Comparison of ENCODE assay signal across 2 cellular contexts in the genomic region with DNA sequence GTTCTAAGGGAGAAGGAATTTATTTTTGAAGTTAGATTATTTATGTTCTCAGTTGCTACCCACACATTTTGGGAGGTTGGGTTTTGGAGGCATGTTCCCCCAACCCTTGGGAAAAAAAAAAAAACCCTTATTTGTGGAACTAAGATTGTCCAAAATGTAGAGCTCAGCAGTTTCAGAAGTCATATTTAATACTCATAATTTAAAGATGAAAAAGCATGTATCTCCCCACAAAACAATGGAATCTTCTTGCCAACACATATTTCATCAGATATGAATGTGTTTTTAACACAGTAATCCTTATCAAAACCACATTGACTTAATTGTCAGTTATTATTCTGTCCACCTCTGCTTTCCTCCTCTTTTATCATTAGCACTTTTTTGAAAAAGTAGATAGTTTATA.
TF ChIP-seq lines count a peak whose summit lies in the region.

No MANE protein-coding gene starts in this region.

TF ChIP-seq in SK-N-SH, 30 proteins besides CTCF, POLR2A, EP300 and RAD21 (continued from another document):
- TF ChIP-seq, protein P1, sequence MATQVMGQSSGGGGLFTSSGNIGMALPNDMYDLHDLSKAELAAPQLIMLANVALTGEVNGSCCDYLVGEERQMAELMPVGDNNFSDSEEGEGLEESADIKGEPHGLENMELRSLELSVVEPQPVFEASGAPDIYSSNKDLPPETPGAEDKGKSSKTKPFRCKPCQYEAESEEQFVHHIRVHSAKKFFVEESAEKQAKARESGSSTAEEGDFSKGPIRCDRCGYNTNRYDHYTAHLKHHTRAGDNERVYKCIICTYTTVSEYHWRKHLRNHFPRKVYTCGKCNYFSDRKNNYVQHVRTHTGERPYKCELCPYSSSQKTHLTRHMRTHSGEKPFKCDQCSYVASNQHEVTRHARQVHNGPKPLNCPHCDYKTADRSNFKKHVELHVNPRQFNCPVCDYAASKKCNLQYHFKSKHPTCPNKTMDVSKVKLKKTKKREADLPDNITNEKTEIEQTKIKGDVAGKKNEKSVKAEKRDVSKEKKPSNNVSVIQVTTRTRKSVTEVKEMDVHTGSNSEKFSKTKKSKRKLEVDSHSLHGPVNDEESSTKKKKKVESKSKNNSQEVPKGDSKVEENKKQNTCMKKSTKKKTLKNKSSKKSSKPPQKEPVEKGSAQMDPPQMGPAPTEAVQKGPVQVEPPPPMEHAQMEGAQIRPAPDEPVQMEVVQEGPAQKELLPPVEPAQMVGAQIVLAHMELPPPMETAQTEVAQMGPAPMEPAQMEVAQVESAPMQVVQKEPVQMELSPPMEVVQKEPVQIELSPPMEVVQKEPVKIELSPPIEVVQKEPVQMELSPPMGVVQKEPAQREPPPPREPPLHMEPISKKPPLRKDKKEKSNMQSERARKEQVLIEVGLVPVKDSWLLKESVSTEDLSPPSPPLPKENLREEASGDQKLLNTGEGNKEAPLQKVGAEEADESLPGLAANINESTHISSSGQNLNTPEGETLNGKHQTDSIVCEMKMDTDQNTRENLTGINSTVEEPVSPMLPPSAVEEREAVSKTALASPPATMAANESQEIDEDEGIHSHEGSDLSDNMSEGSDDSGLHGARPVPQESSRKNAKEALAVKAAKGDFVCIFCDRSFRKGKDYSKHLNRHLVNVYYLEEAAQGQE (IDR thresholded peaks at IDR 0.05; ENCODE audit: low read depth, low read length), result no peak
- no peak for TF ChIP-seq GATA2 (CRISPR knock-in tag; IDR thresholded peaks at IDR 0.05)
- TF ChIP-seq, protein P2, sequence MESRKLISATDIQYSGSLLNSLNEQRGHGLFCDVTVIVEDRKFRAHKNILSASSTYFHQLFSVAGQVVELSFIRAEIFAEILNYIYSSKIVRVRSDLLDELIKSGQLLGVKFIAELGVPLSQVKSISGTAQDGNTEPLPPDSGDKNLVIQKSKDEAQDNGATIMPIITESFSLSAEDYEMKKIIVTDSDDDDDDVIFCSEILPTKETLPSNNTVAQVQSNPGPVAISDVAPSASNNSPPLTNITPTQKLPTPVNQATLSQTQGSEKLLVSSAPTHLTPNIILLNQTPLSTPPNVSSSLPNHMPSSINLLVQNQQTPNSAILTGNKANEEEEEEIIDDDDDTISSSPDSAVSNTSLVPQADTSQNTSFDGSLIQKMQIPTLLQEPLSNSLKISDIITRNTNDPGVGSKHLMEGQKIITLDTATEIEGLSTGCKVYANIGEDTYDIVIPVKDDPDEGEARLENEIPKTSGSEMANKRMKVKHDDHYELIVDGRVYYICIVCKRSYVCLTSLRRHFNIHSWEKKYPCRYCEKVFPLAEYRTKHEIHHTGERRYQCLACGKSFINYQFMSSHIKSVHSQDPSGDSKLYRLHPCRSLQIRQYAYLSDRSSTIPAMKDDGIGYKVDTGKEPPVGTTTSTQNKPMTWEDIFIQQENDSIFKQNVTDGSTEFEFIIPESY (IDR thresholded peaks at IDR 0.05; ENCODE audit: borderline replicate concordance, low read depth), result no peak
- TF ChIP-seq RCOR1 (IDR thresholded peaks at IDR 0.05; ENCODE audit: low read length), result no peak
- TF ChIP-seq, protein P3, sequence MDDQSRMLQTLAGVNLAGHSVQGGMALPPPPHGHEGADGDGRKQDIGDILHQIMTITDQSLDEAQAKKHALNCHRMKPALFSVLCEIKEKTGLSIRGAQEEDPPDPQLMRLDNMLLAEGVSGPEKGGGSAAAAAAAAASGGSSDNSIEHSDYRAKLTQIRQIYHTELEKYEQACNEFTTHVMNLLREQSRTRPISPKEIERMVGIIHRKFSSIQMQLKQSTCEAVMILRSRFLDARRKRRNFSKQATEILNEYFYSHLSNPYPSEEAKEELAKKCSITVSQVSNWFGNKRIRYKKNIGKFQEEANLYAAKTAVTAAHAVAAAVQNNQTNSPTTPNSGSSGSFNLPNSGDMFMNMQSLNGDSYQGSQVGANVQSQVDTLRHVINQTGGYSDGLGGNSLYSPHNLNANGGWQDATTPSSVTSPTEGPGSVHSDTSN (IDR thresholded peaks at IDR 0.05), result no peak
- TF ChIP-seq TEAD4 (IDR thresholded peaks at IDR 0.05; ENCODE audit: borderline replicate concordance, insufficient read depth), result no peak
- TF ChIP-seq POLR2AphosphoS5 (IDR thresholded peaks at IDR 0.05; ENCODE audit: low read depth, low read length), result no peak
- no peak for TF ChIP-seq FOXJ3 (CRISPR knock-in tag; IDR thresholded peaks at IDR 0.05)
- TF ChIP-seq JUND (IDR thresholded peaks at IDR 0.05), result no peak
- TF ChIP-seq, protein P4, sequence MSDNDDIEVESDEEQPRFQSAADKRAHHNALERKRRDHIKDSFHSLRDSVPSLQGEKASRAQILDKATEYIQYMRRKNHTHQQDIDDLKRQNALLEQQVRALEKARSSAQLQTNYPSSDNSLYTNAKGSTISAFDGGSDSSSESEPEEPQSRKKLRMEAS (IDR thresholded peaks at IDR 0.05; ENCODE audit: low read depth), result no peak
- TF ChIP-seq ELF1 (IDR thresholded peaks at IDR 0.05), result no peak

TF ChIP-seq in SK-N-SH treated with all-trans-retinoic acid at 6 μM for 48 hours, 23 proteins besides CTCF, POLR2A, EP300 and RAD21 (continued from another document):
- TF ChIP-seq ISL1 (CRISPR knock-in tag; IDR thresholded peaks at IDR 0.05), result no peak
- TF ChIP-seq ZFP30 (CRISPR knock-in tag; IDR thresholded peaks at IDR 0.05), result no peak
- TF ChIP-seq ZC3H10 (CRISPR knock-in tag; IDR thresholded peaks at IDR 0.05), result no peak
- TF ChIP-seq, protein P5, sequence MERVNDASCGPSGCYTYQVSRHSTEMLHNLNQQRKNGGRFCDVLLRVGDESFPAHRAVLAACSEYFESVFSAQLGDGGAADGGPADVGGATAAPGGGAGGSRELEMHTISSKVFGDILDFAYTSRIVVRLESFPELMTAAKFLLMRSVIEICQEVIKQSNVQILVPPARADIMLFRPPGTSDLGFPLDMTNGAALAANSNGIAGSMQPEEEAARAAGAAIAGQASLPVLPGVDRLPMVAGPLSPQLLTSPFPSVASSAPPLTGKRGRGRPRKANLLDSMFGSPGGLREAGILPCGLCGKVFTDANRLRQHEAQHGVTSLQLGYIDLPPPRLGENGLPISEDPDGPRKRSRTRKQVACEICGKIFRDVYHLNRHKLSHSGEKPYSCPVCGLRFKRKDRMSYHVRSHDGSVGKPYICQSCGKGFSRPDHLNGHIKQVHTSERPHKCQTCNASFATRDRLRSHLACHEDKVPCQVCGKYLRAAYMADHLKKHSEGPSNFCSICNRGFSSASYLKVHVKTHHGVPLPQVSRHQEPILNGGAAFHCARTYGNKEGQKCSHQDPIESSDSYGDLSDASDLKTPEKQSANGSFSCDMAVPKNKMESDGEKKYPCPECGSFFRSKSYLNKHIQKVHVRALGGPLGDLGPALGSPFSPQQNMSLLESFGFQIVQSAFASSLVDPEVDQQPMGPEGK (CRISPR knock-in tag; IDR thresholded peaks at IDR 0.05; ENCODE audit: borderline replicate concordance), result no peak
- TF ChIP-seq, protein P6, sequence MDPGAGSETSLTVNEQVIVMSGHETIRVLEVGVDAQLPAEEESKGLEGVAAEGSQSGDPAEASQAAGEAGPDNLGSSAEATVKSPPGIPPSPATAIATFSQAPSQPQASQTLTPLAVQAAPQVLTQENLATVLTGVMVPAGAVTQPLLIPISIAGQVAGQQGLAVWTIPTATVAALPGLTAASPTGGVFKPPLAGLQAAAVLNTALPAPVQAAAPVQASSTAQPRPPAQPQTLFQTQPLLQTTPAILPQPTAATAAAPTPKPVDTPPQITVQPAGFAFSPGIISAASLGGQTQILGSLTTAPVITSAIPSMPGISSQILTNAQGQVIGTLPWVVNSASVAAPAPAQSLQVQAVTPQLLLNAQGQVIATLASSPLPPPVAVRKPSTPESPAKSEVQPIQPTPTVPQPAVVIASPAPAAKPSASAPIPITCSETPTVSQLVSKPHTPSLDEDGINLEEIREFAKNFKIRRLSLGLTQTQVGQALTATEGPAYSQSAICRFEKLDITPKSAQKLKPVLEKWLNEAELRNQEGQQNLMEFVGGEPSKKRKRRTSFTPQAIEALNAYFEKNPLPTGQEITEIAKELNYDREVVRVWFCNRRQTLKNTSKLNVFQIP (CRISPR knock-in tag; IDR thresholded peaks at IDR 0.05; ENCODE audit: borderline replicate concordance, low read depth), result no peak
- TF ChIP-seq, protein P7, sequence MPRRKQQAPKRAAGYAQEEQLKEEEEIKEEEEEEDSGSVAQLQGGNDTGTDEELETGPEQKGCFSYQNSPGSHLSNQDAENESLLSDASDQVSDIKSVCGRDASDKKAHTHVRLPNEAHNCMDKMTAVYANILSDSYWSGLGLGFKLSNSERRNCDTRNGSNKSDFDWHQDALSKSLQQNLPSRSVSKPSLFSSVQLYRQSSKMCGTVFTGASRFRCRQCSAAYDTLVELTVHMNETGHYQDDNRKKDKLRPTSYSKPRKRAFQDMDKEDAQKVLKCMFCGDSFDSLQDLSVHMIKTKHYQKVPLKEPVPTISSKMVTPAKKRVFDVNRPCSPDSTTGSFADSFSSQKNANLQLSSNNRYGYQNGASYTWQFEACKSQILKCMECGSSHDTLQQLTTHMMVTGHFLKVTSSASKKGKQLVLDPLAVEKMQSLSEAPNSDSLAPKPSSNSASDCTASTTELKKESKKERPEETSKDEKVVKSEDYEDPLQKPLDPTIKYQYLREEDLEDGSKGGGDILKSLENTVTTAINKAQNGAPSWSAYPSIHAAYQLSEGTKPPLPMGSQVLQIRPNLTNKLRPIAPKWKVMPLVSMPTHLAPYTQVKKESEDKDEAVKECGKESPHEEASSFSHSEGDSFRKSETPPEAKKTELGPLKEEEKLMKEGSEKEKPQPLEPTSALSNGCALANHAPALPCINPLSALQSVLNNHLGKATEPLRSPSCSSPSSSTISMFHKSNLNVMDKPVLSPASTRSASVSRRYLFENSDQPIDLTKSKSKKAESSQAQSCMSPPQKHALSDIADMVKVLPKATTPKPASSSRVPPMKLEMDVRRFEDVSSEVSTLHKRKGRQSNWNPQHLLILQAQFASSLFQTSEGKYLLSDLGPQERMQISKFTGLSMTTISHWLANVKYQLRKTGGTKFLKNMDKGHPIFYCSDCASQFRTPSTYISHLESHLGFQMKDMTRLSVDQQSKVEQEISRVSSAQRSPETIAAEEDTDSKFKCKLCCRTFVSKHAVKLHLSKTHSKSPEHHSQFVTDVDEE (CRISPR knock-in tag; IDR thresholded peaks at IDR 0.05), result no peak
